1 cellular context compared by ENCODE assay signal in the genomic region with DNA sequence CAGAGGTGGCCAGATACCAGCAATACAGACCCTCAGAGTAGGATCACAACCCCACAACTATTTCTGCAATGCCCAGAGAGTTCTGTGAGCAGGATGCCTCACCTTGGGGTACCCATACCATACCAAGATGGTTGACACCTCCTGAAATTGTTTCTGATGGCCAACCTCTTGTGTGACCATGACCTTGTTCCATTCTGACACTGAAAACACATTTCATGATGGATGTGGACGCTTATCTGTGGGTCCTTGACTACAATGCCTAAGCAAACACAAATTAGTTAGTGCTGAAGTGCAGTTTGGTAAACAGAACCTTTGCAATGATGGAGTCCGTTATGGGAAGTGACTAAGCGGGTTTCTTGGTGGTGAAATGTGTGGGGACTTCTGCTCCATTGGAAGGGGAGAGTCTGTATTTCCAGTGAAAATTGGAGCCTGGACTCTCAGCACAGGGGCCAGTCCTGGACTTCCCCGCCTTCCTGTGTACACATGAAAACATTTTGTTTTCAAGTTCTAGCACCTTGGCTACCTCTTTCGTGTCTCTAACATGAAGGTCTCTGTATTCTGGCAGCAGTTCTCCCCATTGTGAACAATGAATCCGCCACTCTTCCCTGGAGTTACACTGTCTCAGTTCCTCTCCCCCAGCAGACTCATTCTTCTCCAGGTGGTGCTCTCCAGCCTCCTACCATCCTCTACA.
TF ChIP-seq lines count a peak whose summit lies in the region.

No MANE protein-coding gene starts in this region.

TF ChIP-seq in HepG2, 621 proteins besides CTCF, POLR2A, EP300 and RAD21 (continued from another document and continues in another):
- TF ChIP-seq, protein P1, sequence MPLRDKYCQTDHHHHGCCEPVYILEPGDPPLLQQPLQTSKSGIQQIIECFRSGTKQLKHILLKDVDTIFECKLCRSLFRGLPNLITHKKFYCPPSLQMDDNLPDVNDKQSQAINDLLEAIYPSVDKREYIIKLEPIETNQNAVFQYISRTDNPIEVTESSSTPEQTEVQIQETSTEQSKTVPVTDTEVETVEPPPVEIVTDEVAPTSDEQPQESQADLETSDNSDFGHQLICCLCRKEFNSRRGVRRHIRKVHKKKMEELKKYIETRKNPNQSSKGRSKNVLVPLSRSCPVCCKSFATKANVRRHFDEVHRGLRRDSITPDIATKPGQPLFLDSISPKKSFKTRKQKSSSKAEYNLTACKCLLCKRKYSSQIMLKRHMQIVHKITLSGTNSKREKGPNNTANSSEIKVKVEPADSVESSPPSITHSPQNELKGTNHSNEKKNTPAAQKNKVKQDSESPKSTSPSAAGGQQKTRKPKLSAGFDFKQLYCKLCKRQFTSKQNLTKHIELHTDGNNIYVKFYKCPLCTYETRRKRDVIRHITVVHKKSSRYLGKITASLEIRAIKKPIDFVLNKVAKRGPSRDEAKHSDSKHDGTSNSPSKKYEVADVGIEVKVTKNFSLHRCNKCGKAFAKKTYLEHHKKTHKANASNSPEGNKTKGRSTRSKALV (CRISPR knock-in tag; IDR thresholded peaks at IDR 0.05), result no peak
- TF ChIP-seq, protein P2, sequence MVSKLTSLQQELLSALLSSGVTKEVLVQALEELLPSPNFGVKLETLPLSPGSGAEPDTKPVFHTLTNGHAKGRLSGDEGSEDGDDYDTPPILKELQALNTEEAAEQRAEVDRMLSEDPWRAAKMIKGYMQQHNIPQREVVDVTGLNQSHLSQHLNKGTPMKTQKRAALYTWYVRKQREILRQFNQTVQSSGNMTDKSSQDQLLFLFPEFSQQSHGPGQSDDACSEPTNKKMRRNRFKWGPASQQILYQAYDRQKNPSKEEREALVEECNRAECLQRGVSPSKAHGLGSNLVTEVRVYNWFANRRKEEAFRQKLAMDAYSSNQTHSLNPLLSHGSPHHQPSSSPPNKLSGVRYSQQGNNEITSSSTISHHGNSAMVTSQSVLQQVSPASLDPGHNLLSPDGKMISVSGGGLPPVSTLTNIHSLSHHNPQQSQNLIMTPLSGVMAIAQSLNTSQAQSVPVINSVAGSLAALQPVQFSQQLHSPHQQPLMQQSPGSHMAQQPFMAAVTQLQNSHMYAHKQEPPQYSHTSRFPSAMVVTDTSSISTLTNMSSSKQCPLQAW (CRISPR knock-in tag; IDR thresholded peaks at IDR 0.05), result peak; percentile 92
- TF ChIP-seq, protein P3, sequence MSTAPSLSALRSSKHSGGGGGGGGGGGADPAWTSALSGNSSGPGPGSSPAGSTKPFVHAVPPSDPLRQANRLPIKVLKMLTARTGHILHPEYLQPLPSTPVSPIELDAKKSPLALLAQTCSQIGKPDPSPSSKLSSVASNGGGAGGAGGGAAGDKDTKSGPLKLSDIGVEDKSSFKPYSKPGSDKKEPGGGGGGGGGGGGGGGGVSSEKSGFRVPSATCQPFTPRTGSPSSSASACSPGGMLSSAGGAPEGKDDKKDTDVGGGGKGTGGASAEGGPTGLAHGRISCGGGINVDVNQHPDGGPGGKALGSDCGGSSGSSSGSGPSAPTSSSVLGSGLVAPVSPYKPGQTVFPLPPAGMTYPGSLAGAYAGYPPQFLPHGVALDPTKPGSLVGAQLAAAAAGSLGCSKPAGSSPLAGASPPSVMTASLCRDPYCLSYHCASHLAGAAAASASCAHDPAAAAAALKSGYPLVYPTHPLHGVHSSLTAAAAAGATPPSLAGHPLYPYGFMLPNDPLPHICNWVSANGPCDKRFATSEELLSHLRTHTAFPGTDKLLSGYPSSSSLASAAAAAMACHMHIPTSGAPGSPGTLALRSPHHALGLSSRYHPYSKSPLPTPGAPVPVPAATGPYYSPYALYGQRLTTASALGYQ (CRISPR knock-in tag; IDR thresholded peaks at IDR 0.05), result peak; percentile 98
- TF ChIP-seq, protein P4, sequence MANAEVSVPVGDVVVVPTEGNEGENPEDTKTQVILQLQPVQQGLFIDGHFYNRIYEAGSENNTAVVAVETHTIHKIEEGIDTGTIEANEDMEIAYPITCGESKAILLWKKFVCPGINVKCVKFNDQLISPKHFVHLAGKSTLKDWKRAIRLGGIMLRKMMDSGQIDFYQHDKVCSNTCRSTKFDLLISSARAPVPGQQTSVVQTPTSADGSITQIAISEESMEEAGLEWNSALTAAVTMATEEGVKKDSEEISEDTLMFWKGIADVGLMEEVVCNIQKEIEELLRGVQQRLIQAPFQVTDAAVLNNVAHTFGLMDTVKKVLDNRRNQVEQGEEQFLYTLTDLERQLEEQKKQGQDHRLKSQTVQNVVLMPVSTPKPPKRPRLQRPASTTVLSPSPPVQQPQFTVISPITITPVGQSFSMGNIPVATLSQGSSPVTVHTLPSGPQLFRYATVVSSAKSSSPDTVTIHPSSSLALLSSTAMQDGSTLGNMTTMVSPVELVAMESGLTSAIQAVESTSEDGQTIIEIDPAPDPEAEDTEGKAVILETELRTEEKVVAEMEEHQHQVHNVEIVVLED (CRISPR knock-in tag; IDR thresholded peaks at IDR 0.05; ENCODE audit: borderline replicate concordance), result peak; percentile 69; the same call in 1 of the 2 replicates
- TF ChIP-seq MAFK (conservative IDR thresholded peaks at IDR 0.05 in 1 of 2, IDR thresholded peaks at IDR 0.05 in 1 of 2; ENCODE audit: low read length in 2 of 2) (peak; percentile 57 to 66; a peak in 3 of 4 replicates), MIER2 (CRISPR knock-in tag; IDR thresholded peaks at IDR 0.05) (peak; percentile 86), ZNF761 (CRISPR knock-in tag; conservative IDR thresholded peaks at IDR 0.05) (no peak), CENPX (CRISPR knock-in tag; IDR thresholded peaks at IDR 0.05) (no peak), ZNF296 (CRISPR knock-in tag; conservative IDR thresholded peaks at IDR 0.05) (no peak), ZNF33A (CRISPR knock-in tag; IDR thresholded peaks at IDR 0.05; ENCODE audit: borderline replicate concordance) (no peak), KLF12 (CRISPR knock-in tag; IDR thresholded peaks at IDR 0.05; ENCODE audit: borderline replicate concordance) (no peak), ZNF720 (CRISPR knock-in tag; IDR thresholded peaks at IDR 0.05) (no peak), CHD2 (IDR thresholded peaks at IDR 0.05; ENCODE audit: low read depth, low read length) (no peak), ZNF614 (CRISPR knock-in tag; IDR thresholded peaks at IDR 0.05; ENCODE audit: borderline replicate concordance) (peak; percentile 84; the same call in 1 of the 2 replicates), POLR2AphosphoS5 (IDR thresholded peaks at IDR 0.05; ENCODE audit: low read depth, low read length) (0 out of 2 replicates have a peak, but pooled peaks have one; percentile 31), REPIN1 (CRISPR knock-in tag; IDR thresholded peaks at IDR 0.05; ENCODE audit: borderline replicate concordance, low read depth) (peak; percentile 87; the same call in 1 of the 2 replicates), SRY (CRISPR knock-in tag; IDR thresholded peaks at IDR 0.05) (peak; percentile 74; the same call in 1 of the 2 replicates), NFIB (CRISPR knock-in tag; IDR thresholded peaks at IDR 0.05; ENCODE audit: borderline replicate concordance) (no peak), FOXA1 (IDR thresholded peaks at IDR 0.05) (peak; percentile 92), FOXA1 (CRISPR knock-in tag; IDR thresholded peaks at IDR 0.05) (peak; percentile 99), NCOA2 (CRISPR knock-in tag; IDR thresholded peaks at IDR 0.05) (peak; percentile 100), ZNF670 (CRISPR knock-in tag; IDR thresholded peaks at IDR 0.05; ENCODE audit: borderline replicate concordance) (0 out of 2 replicates have a peak, but pooled peaks have one; percentile 68), NFKBIZ (CRISPR knock-in tag; IDR thresholded peaks at IDR 0.05) (peak; percentile 99), POGZ (CRISPR knock-in tag; IDR thresholded peaks at IDR 0.05) (peak; percentile 82), HMG20A (CRISPR knock-in tag; IDR thresholded peaks at IDR 0.05; ENCODE audit: borderline replicate concordance) (peak; percentile 98), ZNF468 (CRISPR knock-in tag; IDR thresholded peaks at IDR 0.05) (no peak), ARNTL (CRISPR knock-in tag; IDR thresholded peaks at IDR 0.05) (peak; percentile 90), DPF2 (CRISPR knock-in tag; IDR thresholded peaks at IDR 0.05; ENCODE audit: borderline replicate concordance, low read depth) (peak; percentile 98), ZNF232 (CRISPR knock-in tag; IDR thresholded peaks at IDR 0.05; ENCODE audit: borderline replicate concordance) (peak; percentile 80; the same call in 1 of the 2 replicates), RORA (CRISPR knock-in tag; IDR thresholded peaks at IDR 0.05) (peak; percentile 86; the same call in 1 of the 2 replicates), KDM3A (CRISPR knock-in tag; IDR thresholded peaks at IDR 0.05; ENCODE audit: low read depth) (peak; percentile 87; the same call in 1 of the 2 replicates), ZNF552 (CRISPR knock-in tag; IDR thresholded peaks at IDR 0.05; ENCODE audit: borderline replicate concordance) (no peak)
- TF ChIP-seq, protein P5, sequence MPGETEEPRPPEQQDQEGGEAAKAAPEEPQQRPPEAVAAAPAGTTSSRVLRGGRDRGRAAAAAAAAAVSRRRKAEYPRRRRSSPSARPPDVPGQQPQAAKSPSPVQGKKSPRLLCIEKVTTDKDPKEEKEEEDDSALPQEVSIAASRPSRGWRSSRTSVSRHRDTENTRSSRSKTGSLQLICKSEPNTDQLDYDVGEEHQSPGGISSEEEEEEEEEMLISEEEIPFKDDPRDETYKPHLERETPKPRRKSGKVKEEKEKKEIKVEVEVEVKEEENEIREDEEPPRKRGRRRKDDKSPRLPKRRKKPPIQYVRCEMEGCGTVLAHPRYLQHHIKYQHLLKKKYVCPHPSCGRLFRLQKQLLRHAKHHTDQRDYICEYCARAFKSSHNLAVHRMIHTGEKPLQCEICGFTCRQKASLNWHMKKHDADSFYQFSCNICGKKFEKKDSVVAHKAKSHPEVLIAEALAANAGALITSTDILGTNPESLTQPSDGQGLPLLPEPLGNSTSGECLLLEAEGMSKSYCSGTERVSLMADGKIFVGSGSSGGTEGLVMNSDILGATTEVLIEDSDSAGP (CRISPR knock-in tag; IDR thresholded peaks at IDR 0.05; ENCODE audit: borderline replicate concordance), result peak; percentile 75
- TF ChIP-seq, protein P6, sequence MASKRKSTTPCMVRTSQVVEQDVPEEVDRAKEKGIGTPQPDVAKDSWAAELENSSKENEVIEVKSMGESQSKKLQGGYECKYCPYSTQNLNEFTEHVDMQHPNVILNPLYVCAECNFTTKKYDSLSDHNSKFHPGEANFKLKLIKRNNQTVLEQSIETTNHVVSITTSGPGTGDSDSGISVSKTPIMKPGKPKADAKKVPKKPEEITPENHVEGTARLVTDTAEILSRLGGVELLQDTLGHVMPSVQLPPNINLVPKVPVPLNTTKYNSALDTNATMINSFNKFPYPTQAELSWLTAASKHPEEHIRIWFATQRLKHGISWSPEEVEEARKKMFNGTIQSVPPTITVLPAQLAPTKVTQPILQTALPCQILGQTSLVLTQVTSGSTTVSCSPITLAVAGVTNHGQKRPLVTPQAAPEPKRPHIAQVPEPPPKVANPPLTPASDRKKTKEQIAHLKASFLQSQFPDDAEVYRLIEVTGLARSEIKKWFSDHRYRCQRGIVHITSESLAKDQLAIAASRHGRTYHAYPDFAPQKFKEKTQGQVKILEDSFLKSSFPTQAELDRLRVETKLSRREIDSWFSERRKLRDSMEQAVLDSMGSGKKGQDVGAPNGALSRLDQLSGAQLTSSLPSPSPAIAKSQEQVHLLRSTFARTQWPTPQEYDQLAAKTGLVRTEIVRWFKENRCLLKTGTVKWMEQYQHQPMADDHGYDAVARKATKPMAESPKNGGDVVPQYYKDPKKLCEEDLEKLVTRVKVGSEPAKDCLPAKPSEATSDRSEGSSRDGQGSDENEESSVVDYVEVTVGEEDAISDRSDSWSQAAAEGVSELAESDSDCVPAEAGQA (IDR thresholded peaks at IDR 0.05; ENCODE audit: low read depth), result peak; percentile 81
- TF ChIP-seq, protein P6 (CRISPR knock-in tag; IDR thresholded peaks at IDR 0.05; ENCODE audit: borderline replicate concordance), result peak; percentile 85; the same call in 1 of the 2 replicates
- TF ChIP-seq, protein P7, sequence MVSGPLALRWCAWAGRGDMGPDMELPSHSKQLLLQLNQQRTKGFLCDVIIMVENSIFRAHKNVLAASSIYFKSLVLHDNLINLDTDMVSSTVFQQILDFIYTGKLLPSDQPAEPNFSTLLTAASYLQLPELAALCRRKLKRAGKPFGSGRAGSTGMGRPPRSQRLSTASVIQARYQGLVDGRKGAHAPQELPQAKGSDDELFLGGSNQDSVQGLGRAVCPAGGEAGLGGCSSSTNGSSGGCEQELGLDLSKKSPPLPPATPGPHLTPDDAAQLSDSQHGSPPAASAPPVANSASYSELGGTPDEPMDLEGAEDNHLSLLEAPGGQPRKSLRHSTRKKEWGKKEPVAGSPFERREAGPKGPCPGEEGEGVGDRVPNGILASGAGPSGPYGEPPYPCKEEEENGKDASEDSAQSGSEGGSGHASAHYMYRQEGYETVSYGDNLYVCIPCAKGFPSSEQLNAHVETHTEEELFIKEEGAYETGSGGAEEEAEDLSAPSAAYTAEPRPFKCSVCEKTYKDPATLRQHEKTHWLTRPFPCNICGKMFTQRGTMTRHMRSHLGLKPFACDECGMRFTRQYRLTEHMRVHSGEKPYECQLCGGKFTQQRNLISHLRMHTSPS (CRISPR knock-in tag; IDR thresholded peaks at IDR 0.05; ENCODE audit: low read depth), result peak; percentile 47; the same call in 1 of the 2 replicates
- TF ChIP-seq, protein P8, sequence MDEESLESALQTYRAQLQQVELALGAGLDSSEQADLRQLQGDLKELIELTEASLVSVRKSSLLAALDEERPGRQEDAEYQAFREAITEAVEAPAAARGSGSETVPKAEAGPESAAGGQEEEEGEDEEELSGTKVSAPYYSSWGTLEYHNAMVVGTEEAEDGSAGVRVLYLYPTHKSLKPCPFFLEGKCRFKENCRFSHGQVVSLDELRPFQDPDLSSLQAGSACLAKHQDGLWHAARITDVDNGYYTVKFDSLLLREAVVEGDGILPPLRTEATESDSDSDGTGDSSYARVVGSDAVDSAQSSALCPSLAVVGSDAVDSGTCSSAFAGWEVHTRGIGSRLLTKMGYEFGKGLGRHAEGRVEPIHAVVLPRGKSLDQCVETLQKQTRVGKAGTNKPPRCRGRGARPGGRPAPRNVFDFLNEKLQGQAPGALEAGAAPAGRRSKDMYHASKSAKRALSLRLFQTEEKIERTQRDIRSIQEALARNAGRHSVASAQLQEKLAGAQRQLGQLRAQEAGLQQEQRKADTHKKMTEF (CRISPR knock-in tag; IDR thresholded peaks at IDR 0.05), result peak; percentile 95
- TF ChIP-seq, protein P9, sequence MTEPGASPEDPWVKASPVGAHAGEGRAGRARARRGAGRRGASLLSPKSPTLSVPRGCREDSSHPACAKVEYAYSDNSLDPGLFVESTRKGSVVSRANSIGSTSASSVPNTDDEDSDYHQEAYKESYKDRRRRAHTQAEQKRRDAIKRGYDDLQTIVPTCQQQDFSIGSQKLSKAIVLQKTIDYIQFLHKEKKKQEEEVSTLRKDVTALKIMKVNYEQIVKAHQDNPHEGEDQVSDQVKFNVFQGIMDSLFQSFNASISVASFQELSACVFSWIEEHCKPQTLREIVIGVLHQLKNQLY (CRISPR knock-in tag; IDR thresholded peaks at IDR 0.05), result peak; percentile 92
